ENCODE assay signal across 1 cellular context in genomic region chr5:137900925-137901817, GRCh38.
TF ChIP-seq lines count a peak whose summit lies in the region.

No MANE protein-coding gene starts in this region.

TF ChIP-seq in HepG2, 621 proteins besides CTCF, POLR2A, EP300 and RAD21 (continues in another document):
- TF ChIP-seq, protein P1, sequence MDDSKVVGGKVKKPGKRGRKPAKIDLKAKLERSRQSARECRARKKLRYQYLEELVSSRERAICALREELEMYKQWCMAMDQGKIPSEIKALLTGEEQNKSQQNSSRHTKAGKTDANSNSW (CRISPR knock-in tag; IDR thresholded peaks at IDR 0.05; ENCODE audit: borderline replicate concordance), result no peak
- no peak for TF ChIP-seq TAF1 (CRISPR knock-in tag; IDR thresholded peaks at IDR 0.05)
- no peak for TF ChIP-seq DNMT1 (CRISPR knock-in tag; IDR thresholded peaks at IDR 0.05)
- no peak for TF ChIP-seq ATF5 (CRISPR knock-in tag; IDR thresholded peaks at IDR 0.05; ENCODE audit: low read depth)
- TF ChIP-seq, protein P2, sequence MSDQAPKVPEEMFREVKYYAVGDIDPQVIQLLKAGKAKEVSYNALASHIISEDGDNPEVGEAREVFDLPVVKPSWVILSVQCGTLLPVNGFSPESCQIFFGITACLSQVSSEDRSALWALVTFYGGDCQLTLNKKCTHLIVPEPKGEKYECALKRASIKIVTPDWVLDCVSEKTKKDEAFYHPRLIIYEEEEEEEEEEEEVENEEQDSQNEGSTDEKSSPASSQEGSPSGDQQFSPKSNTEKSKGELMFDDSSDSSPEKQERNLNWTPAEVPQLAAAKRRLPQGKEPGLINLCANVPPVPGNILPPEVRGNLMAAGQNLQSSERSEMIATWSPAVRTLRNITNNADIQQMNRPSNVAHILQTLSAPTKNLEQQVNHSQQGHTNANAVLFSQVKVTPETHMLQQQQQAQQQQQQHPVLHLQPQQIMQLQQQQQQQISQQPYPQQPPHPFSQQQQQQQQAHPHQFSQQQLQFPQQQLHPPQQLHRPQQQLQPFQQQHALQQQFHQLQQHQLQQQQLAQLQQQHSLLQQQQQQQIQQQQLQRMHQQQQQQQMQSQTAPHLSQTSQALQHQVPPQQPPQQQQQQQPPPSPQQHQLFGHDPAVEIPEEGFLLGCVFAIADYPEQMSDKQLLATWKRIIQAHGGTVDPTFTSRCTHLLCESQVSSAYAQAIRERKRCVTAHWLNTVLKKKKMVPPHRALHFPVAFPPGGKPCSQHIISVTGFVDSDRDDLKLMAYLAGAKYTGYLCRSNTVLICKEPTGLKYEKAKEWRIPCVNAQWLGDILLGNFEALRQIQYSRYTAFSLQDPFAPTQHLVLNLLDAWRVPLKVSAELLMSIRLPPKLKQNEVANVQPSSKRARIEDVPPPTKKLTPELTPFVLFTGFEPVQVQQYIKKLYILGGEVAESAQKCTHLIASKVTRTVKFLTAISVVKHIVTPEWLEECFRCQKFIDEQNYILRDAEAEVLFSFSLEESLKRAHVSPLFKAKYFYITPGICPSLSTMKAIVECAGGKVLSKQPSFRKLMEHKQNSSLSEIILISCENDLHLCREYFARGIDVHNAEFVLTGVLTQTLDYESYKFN (CRISPR knock-in tag; conservative IDR thresholded peaks at IDR 0.05), result peak; percentile 69
- TF ChIP-seq FOXA1 (IDR thresholded peaks at IDR 0.05), result no peak
- peak; percentile 53; the same call in 1 of the 2 replicates for TF ChIP-seq FOXA1 (CRISPR knock-in tag; IDR thresholded peaks at IDR 0.05)
- TF ChIP-seq ZFP41 (CRISPR knock-in tag; IDR thresholded peaks at IDR 0.05; ENCODE audit: borderline replicate concordance), result no peak
- TF ChIP-seq ZNF850 (CRISPR knock-in tag; conservative IDR thresholded peaks at IDR 0.05), result no peak
- TF ChIP-seq ZBTB38 (CRISPR knock-in tag; IDR thresholded peaks at IDR 0.05), result peak; percentile 35; the same call in 1 of the 2 replicates
- TF ChIP-seq TP53 (CRISPR knock-in tag; conservative IDR thresholded peaks at IDR 0.05), result no peak
- TF ChIP-seq SOX6 (IDR thresholded peaks at IDR 0.05), result no peak
- peak; percentile 83 for TF ChIP-seq SOX6 (CRISPR knock-in tag; IDR thresholded peaks at IDR 0.05)
- TF ChIP-seq CAMTA2 (CRISPR knock-in tag; IDR thresholded peaks at IDR 0.05; ENCODE audit: borderline replicate concordance), result no peak
- TF ChIP-seq KIAA2018 (CRISPR knock-in tag; IDR thresholded peaks at IDR 0.05; ENCODE audit: borderline replicate concordance), result no peak
- no peak for TF ChIP-seq HOXA9 (CRISPR knock-in tag; IDR thresholded peaks at IDR 0.05; ENCODE audit: borderline replicate concordance)
- no peak for TF ChIP-seq HMGA1 (CRISPR knock-in tag; conservative IDR thresholded peaks at IDR 0.05)
- TF ChIP-seq PCBP2 (optimal IDR thresholded peaks at IDR 0.05; ENCODE audit: low read depth, low read length, poor library complexity, severe bottlenecking), result no peak
- TF ChIP-seq CEBPB (IDR thresholded peaks at IDR 0.05; ENCODE audit: borderline replicate concordance, low read depth, low read length), result no peak
- TF ChIP-seq TEAD3 (CRISPR knock-in tag; optimal IDR thresholded peaks at IDR 0.05; ENCODE audit: borderline replicate concordance), result no peak
- TF ChIP-seq ZNF292 (CRISPR knock-in tag; IDR thresholded peaks at IDR 0.05; ENCODE audit: borderline replicate concordance, low read depth), result 0 out of 2 replicates have a peak, but pooled peaks have one; percentile 19
- TF ChIP-seq FOXP1 (IDR thresholded peaks at IDR 0.05), result no peak
- peak; percentile 38; the same call in 1 of the 2 replicates for TF ChIP-seq FOXP1 (CRISPR knock-in tag; IDR thresholded peaks at IDR 0.05)
- no peak for TF ChIP-seq KDM5A (IDR thresholded peaks at IDR 0.05; ENCODE audit: borderline replicate concordance, low read length)
- TF ChIP-seq NR2F2 (IDR thresholded peaks at IDR 0.05; ENCODE audit: borderline replicate concordance, low read depth), result peak; percentile 43; the same call in 1 of the 2 replicates
- TF ChIP-seq, protein P3, sequence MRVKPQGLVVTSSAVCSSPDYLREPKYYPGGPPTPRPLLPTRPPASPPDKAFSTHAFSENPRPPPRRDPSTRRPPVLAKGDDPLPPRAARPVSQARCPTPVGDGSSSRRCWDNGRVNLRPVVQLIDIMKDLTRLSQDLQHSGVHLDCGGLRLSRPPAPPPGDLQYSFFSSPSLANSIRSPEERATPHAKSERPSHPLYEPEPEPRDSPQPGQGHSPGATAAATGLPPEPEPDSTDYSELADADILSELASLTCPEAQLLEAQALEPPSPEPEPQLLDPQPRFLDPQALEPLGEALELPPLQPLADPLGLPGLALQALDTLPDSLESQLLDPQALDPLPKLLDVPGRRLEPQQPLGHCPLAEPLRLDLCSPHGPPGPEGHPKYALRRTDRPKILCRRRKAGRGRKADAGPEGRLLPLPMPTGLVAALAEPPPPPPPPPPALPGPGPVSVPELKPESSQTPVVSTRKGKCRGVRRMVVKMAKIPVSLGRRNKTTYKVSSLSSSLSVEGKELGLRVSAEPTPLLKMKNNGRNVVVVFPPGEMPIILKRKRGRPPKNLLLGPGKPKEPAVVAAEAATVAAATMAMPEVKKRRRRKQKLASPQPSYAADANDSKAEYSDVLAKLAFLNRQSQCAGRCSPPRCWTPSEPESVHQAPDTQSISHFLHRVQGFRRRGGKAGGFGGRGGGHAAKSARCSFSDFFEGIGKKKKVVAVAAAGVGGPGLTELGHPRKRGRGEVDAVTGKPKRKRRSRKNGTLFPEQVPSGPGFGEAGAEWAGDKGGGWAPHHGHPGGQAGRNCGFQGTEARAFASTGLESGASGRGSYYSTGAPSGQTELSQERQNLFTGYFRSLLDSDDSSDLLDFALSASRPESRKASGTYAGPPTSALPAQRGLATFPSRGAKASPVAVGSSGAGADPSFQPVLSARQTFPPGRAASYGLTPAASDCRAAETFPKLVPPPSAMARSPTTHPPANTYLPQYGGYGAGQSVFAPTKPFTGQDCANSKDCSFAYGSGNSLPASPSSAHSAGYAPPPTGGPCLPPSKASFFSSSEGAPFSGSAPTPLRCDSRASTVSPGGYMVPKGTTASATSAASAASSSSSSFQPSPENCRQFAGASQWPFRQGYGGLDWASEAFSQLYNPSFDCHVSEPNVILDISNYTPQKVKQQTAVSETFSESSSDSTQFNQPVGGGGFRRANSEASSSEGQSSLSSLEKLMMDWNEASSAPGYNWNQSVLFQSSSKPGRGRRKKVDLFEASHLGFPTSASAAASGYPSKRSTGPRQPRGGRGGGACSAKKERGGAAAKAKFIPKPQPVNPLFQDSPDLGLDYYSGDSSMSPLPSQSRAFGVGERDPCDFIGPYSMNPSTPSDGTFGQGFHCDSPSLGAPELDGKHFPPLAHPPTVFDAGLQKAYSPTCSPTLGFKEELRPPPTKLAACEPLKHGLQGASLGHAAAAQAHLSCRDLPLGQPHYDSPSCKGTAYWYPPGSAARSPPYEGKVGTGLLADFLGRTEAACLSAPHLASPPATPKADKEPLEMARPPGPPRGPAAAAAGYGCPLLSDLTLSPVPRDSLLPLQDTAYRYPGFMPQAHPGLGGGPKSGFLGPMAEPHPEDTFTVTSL (CRISPR knock-in tag; IDR thresholded peaks at IDR 0.05; ENCODE audit: borderline replicate concordance), result no peak; the same call in 1 of the 2 replicates
- TF ChIP-seq, protein P4, sequence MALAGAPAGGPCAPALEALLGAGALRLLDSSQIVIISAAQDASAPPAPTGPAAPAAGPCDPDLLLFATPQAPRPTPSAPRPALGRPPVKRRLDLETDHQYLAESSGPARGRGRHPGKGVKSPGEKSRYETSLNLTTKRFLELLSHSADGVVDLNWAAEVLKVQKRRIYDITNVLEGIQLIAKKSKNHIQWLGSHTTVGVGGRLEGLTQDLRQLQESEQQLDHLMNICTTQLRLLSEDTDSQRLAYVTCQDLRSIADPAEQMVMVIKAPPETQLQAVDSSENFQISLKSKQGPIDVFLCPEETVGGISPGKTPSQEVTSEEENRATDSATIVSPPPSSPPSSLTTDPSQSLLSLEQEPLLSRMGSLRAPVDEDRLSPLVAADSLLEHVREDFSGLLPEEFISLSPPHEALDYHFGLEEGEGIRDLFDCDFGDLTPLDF (CRISPR knock-in tag; IDR thresholded peaks at IDR 0.05), result no peak
- TF ChIP-seq ATM (IDR thresholded peaks at IDR 0.05; ENCODE audit: borderline replicate concordance), result 0 out of 2 replicates have a peak, but pooled peaks have one; percentile 20
- no peak for TF ChIP-seq NR2C2 (CRISPR knock-in tag; IDR thresholded peaks at IDR 0.05; ENCODE audit: borderline replicate concordance)
- no peak for TF ChIP-seq ZSCAN22 (CRISPR knock-in tag; IDR thresholded peaks at IDR 0.05)
- no peak for TF ChIP-seq ZNF205 (CRISPR knock-in tag; IDR thresholded peaks at IDR 0.05)
- no peak for TF ChIP-seq MAFG (CRISPR knock-in tag; IDR thresholded peaks at IDR 0.05)
- TF ChIP-seq HDAC2 (CRISPR knock-in tag; IDR thresholded peaks at IDR 0.05), result peak; percentile 29; the same call in 1 of the 2 replicates
- no peak for TF ChIP-seq ZNF597 (CRISPR knock-in tag; IDR thresholded peaks at IDR 0.05)
- TF ChIP-seq FOXO1 (CRISPR knock-in tag; IDR thresholded peaks at IDR 0.05), result peak; percentile 39; the same call in 1 of the 2 replicates
- no peak for TF ChIP-seq ZNF709 (CRISPR knock-in tag; IDR thresholded peaks at IDR 0.05)
- TF ChIP-seq ZSCAN31 (CRISPR knock-in tag; IDR thresholded peaks at IDR 0.05; ENCODE audit: low read depth), result no peak
